ENCODE assay signal across 15 cellular contexts in the genomic region with DNA sequence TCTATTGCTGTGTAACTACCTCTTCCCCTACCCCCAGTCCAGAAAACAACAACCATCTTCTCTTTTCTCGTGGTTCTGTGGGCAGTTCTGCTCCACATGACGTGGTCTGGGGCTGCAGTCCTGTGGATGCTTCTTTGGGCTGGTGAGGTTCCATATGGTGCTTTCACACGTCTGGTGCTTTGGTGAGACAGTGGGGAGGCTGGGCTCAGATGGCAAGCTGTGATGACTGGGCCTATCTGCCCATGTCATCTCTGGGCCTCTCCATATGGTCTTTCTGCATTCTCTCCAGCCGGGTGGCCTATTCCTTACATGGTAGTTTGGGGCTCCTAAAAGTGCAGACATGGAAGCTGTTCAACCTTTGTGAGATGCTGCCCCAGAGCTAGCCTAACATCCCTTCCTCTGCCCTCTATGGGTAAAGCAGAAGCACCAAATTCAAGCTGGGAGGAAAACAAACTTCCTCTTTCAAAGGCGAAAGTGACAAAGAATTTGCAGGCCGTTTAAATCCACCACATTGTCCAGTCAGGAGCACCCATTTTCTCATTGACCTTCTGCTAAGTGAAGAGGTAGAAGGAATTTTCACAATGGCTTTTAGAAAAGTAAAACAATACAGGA.
DNase-seq lines count a peak whose midpoint lies in the region; ATAC-seq and TF ChIP-seq lines count a peak whose summit lies in the region.
"Had no signal": no experiment of that assay in that cellular context is flagged by ENCODE, and none has a peak within 500 bp of the region (broad histone marks: within the 10 kb centered on the region; RNA-seq: fewer than 3 reads in every experiment).

No MANE protein-coding gene starts in this region.

- H3K4me1 Mint-ChIP-seq in CD14-positive monocyte (peaks cover 22% of the 10 kb centered on the region), nephron progenitor cell (peaks cover 19% of the 10 kb centered on the region)

- H3K4me1 ChIP-seq in lower lobe of right lung = peaks cover 19% of the 10 kb centered on the region

- intact Hi-C loops in CD14-positive monocyte (cut with micrococcal nuclease) = no loop called here
- intact Hi-C loops in lower lobe of right lung (cut with DNase I) = no loop called here

- in situ Hi-C loops in KBM-7 (cut with MboI; ENCODE audit: low pct_unique_long_range_greater_than_20kb, low sequenced_read_pairs) = no loop called here

- H3K27ac Mint-ChIP-seq in CD14-positive monocyte (peak overlapping the region; percentile 66 to 89 (median 84)), nephron progenitor cell (no peak overlapping the region)

- H3K27me3 Mint-ChIP-seq in CD14-positive monocyte (ENCODE audit: low read depth in 3 of 3) (peaks cover 0 to 3% (median 0%) of the 10 kb centered on the region in 3 donors), nephron progenitor cell (ENCODE audit: low read depth, poor library complexity) (no peaks in the 10 kb centered on the region)

- no peaks in the 10 kb centered on the region for H3K36me3 Mint-ChIP-seq in CD14-positive monocyte
- H3K36me3 Mint-ChIP-seq in nephron progenitor cell (ENCODE audit: low read depth) = peaks cover 16% of the 10 kb centered on the region

- H3K4me3 Mint-ChIP-seq in CD14-positive monocyte (peak overlapping the region in 1 of 2 donors; percentile 24), nephron progenitor cell (no peak overlapping the region)

- DNase-seq in CD14-positive monocyte (ENCODE audit: low spot score) (peak; percentile 53), KBM-7 (peak; percentile 70), SIG-M5 treated with dmso at 0.1 percent for 504 hours (lab: John Stamatoyannopoulos, UW; ENCODE audit: unreplicated experiment) (peak; percentile 66), lower lobe of right lung (no peak), nephron progenitor cell (no peak)
- DNase-seq in effector CD4-positive, alpha-beta T cell = no peak
- DNase-seq: activated CD4-positive, CD25-positive, alpha-beta regulatory T cell; activated naive CD4-positive, alpha-beta T cell treated with anti-CD3 and anti-CD28 coated beads, Interleukin-2, amount 50 U/mL, for 16 hours; kidney glomerular epithelial cell; NCI-H1436; NCI-H345; uterus had no signal

- ATAC-seq in lower lobe of right lung (no peak), HG02970 (IDR thresholded peaks at IDR 0.05; ENCODE audit: low FRiP score, unreplicated experiment) (no peak), GM21390 (IDR thresholded peaks at IDR 0.05; ENCODE audit: unreplicated experiment) (no peak)

- TF ChIP-seq CTCF in CD14-positive monocyte (IDR thresholded peaks at IDR 0.05) = peak; percentile 23
- peak; percentile 13 for TF ChIP-seq CTCF in lower lobe of right lung (IDR thresholded peaks at IDR 0.05)
- TF ChIP-seq CTCF in nephron progenitor cell (IDR thresholded peaks at IDR 0.05) = no peak

- no peak overlapping the region for H3K27ac ChIP-seq in lower lobe of right lung
- H3K27ac ChIP-seq: hepatocyte, uterus had no signal

- H3K36me3 ChIP-seq in lower lobe of right lung = no peaks in the 10 kb centered on the region
- H3K36me3 ChIP-seq: uterus had no signal

- H3K27me3 ChIP-seq in lower lobe of right lung (ENCODE audit: low read depth) = no peaks in the 10 kb centered on the region
- H3K27me3 ChIP-seq: hepatocyte, uterus had no signal

- H3K9me3 Mint-ChIP-seq in CD14-positive monocyte (no peaks in the 10 kb centered on the region), nephron progenitor cell (peaks cover 25% of the 10 kb centered on the region)

- no peak overlapping the region for H3K4me3 ChIP-seq in lower lobe of right lung
- H3K4me3 ChIP-seq: hepatocyte, uterus had no signal

- H3K9me3 ChIP-seq in lower lobe of right lung = no peaks in the 10 kb centered on the region
- H3K9me3 ChIP-seq: uterus had no signal

Comparison
In these comparisons a context has a peak if more than half of its experiments do, and no peak if none do; other contexts are left out.
1. DNase-seq: peak in CD14-positive monocyte (single experiment), KBM-7 (single experiment) and SIG-M5 treated with dmso at 0.1 percent for 504 hours (single experiment); none in lower lobe of right lung (single experiment), nephron progenitor cell (single experiment) and effector CD4-positive, alpha-beta T cell (single experiment).